8 cellular contexts compared by ENCODE assay signal in the genomic region with DNA sequence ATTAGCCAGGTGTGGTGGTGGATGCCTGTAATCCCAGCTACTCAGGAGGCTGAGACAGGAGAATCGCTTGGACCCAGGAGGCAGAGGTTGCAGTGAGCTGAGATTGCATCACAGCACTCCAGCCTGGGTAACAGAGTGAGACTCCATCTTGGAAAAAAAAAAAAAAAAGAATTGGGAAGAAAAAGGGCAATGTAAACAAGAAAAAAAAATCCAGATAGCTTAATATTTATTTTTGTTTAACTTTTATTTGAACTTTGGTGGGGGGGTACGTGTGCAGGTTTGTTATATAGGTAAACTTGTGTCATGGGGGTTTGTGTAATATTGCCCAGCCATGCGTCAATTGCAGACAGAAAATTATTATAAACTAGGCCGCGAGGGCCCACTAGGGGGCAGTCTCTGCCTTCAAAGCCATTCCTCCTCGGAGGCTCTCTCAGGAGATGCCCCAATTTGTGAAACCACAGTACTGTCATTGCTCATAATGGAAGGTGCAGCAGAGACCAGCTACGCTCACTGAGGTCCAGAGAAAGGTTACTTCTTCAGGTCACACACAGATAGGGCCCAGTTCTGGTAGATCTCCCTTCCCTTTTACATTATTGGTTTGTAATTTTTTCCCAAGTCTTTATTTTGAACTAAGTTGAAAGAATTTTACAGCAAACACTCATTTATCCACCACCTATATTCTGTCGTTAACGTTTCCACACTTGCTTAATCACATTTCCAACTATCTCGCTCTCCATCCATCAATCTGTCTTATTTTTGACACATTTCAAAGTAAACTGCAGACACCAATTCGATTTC.
DNase-seq lines count a peak whose midpoint lies in the region; ATAC-seq and TF ChIP-seq lines count a peak whose summit lies in the region.

No MANE protein-coding gene starts in this region.

- ATAC-seq in GM18858 (IDR thresholded peaks at IDR 0.05; ENCODE audit: unreplicated experiment) (peak; percentile 66), Right ventricle myocardium inferior (peak; percentile 54), HG03469 (IDR thresholded peaks at IDR 0.05; ENCODE audit: unreplicated experiment) (no peak)

- peak; percentile 61 for TF ChIP-seq CTCF in AG04449 (IDR thresholded peaks at IDR 0.05; ENCODE audit: insufficient read depth, low read length, missing control alignments)

- no peak overlapping the region for H3K4me3 ChIP-seq in AG04449 (ENCODE audit: low read depth, low read length)

- CTCF ChIA-PET in AG04449 (lab: Yijun Ruan, JAX): interaction anchor here (0.6 to 13.6 kb wide), 16 partner anchors 11 to 494 kb away, joined by 3 to 257 read pairs (median 4); no protein-coding TSS in a partner anchor

- DNase-seq in AG04449 (ENCODE audit: low read depth, low spot score): no peak
- DNase-seq in Kasumi-1 (lab: John Stamatoyannopoulos, UW): peak; percentile 32 to 54
- peak; percentile 71 for DNase-seq in SK-N-DZ (ENCODE audit: low spot score)
- DNase-seq in activated naive CD4-positive, alpha-beta T cell treated with Interleukin-2 at 50 U/mL for 16 hours: peak; percentile 84
- DNase-seq in Right ventricle myocardium inferior (ENCODE audit: missing footprints): no peak
- peak; percentile 7 for DNase-seq in pulmonary artery endothelial cell (ENCODE audit: low read depth, low spot score)

- intact Hi-C loops in Right ventricle myocardium inferior (cut with DNase I): loop anchor here (1.0 to 2.0 kb wide), 2 partner anchors 211 to 463 kb away; no protein-coding TSS in a partner anchor

- POLR2A ChIA-PET in AG04449 (lab: Yijun Ruan, JAX): no interaction called here

Comparison
In these comparisons a context has a peak if more than half of its experiments do, and no peak if none do; other contexts are left out.
1. DNase-seq: peak in Kasumi-1 (2 of 2), SK-N-DZ (single experiment), activated naive CD4-positive, alpha-beta T cell treated with Interleukin-2 at 50 U/mL for 16 hours (single experiment) and pulmonary artery endothelial cell (single experiment); none in AG04449 (single experiment) and Right ventricle myocardium inferior (single experiment).